ENCODE assay signal across 15 cellular contexts in genomic region chr11:97516688-97517087, GRCh38.
"Had no signal": no experiment of that assay in that cellular context is flagged by ENCODE, and none has a peak within 500 bp of the region (broad histone marks: within the 10 kb centered on the region; RNA-seq: fewer than 3 reads in every experiment).

No MANE protein-coding gene starts in this region.

- H3K9me3 ChIP-seq: colonic mucosa, psoas muscle, tibial nerve had no signal

- H3K27ac ChIP-seq: colonic mucosa, heart right ventricle, left ventricle myocardium inferior, psoas muscle, spleen, tibial nerve had no signal

- DNase-seq: activated CD4-positive, alpha-beta memory T cell treated with anti-CD3 and anti-CD28 coated beads for 36 hours; activated gamma-delta T cell treated with Interleukin-2 at 50 U/mL for 16 hours; activated naive CD8-positive, alpha-beta T cell treated with anti-CD3 and anti-CD28 coated beads for 36 hours; activated T-cell treated with anti-CD3 and anti-CD28 coated beads, Interleukin-2, amount 50 U/mL, for 48 hours; colonic mucosa; heart right ventricle; kidney; left ventricle myocardium inferior; psoas muscle; spleen; stimulated activated CD4-positive, alpha-beta T cell treated with anti-CD3 and anti-CD28 coated beads, Interleukin-2, amount 100 ng/mL, for 24 hours; stimulated activated naive B cell treated with anti-CD40 and anti-IgM and Interleukin-4, amounts not matched to agents 10 μg/mL and 1 μg/mL and 100 μg/mL, for 72 hours had no signal

- H3K36me3 ChIP-seq: colonic mucosa, heart right ventricle, left ventricle myocardium inferior, spleen, tibial nerve had no signal

- ATAC-seq: heart right ventricle; natural killer cell treated with Interleukin-12 subunit alpha and Interleukin-12 subunit beta and Interleukin-15 and Interleukin-18, amount 100 ng/mL, for 72 hours; psoas muscle; sciatic nerve; stimulated activated naive B cell treated with anti-CD40 and anti-IgM and Interleukin-4, amounts not matched to agents 10 μg/mL and 1 μg/mL and 100 μg/mL, for 72 hours had no signal

- H3K4me1 ChIP-seq: colonic mucosa, heart right ventricle, left ventricle myocardium inferior, psoas muscle, spleen, tibial nerve had no signal

- H3K27me3 ChIP-seq: colonic mucosa, heart right ventricle, spleen, tibial nerve had no signal

- H3K4me3 ChIP-seq: colonic mucosa, heart right ventricle, left ventricle myocardium inferior, psoas muscle, spleen, tibial nerve had no signal
